ENCODE assay signal across 1 cellular context in genomic region chr19:42219812-42220750, GRCh38.
TF ChIP-seq lines count a peak whose summit lies in the region.

Gene ZNF526, plus strand, starts transcription at chr19:42220312. Its CDS starts 4,092 bp downstream, at chr19:42224404.

TF ChIP-seq in HepG2, 621 proteins besides CTCF, POLR2A, EP300 and RAD21 (continued from another document and continues in another):
- TF ChIP-seq ZMYM3 (CRISPR knock-in tag; IDR thresholded peaks at IDR 0.05) = no peak
- peak; percentile 92 for TF ChIP-seq RBFOX2 (IDR thresholded peaks at IDR 0.05; ENCODE audit: low read depth, low read length)
- TF ChIP-seq IKZF1 (IDR thresholded peaks at IDR 0.05) = no peak
- no peak for TF ChIP-seq NR2F6 (IDR thresholded peaks at IDR 0.05)
- peak; percentile 39; the same call in 1 of the 2 replicates for TF ChIP-seq NR2F6 (CRISPR knock-in tag; IDR thresholded peaks at IDR 0.05)
- peak; percentile 88 for TF ChIP-seq TBX2 (CRISPR knock-in tag; IDR thresholded peaks at IDR 0.05; ENCODE audit: borderline replicate concordance)
- no peak for TF ChIP-seq HIVEP1 (CRISPR knock-in tag; IDR thresholded peaks at IDR 0.05)
- no peak for TF ChIP-seq ZNF17 (CRISPR knock-in tag; IDR thresholded peaks at IDR 0.05)
- TF ChIP-seq, protein P1, sequence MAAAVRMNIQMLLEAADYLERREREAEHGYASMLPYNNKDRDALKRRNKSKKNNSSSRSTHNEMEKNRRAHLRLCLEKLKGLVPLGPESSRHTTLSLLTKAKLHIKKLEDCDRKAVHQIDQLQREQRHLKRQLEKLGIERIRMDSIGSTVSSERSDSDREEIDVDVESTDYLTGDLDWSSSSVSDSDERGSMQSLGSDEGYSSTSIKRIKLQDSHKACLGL (CRISPR knock-in tag; IDR thresholded peaks at IDR 0.05) = peak; percentile 83
- TF ChIP-seq HMGXB4 (CRISPR knock-in tag; IDR thresholded peaks at IDR 0.05; ENCODE audit: borderline replicate concordance in 1 of 2, low read depth in 1 of 2) = peak; percentile 82 to 87
- TF ChIP-seq, protein P2, sequence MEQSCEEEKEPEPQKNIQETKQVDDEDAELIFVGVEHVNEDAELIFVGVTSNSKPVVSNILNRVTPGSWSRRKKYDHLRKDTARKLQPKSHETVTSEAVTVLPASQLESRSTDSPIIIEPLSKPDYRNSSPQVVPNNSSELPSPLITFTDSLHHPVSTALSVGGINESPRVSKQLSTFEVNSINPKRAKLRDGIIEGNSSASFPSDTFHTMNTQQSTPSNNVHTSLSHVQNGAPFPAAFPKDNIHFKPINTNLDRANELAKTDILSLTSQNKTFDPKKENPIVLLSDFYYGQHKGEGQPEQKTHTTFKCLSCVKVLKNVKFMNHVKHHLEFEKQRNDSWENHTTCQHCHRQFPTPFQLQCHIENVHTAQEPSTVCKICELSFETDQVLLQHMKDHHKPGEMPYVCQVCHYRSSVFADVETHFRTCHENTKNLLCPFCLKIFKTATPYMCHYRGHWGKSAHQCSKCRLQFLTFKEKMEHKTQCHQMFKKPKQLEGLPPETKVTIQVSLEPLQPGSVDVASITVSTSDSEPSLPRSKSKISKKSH (CRISPR knock-in tag; IDR thresholded peaks at IDR 0.05; ENCODE audit: borderline replicate concordance) = peak; percentile 80; the same call in 1 of the 2 replicates
- TF ChIP-seq, protein P3, sequence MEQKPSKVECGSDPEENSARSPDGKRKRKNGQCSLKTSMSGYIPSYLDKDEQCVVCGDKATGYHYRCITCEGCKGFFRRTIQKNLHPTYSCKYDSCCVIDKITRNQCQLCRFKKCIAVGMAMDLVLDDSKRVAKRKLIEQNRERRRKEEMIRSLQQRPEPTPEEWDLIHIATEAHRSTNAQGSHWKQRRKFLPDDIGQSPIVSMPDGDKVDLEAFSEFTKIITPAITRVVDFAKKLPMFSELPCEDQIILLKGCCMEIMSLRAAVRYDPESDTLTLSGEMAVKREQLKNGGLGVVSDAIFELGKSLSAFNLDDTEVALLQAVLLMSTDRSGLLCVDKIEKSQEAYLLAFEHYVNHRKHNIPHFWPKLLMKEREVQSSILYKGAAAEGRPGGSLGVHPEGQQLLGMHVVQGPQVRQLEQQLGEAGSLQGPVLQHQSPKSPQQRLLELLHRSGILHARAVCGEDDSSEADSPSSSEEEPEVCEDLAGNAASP (CRISPR knock-in tag; IDR thresholded peaks at IDR 0.05; ENCODE audit: borderline replicate concordance) = peak; percentile 26; the same call in 1 of the 2 replicates
- TF ChIP-seq ZNF563 (CRISPR knock-in tag; IDR thresholded peaks at IDR 0.05) = peak; percentile 77
- TF ChIP-seq HNF1B (CRISPR knock-in tag; IDR thresholded peaks at IDR 0.05) = peak; percentile 85
- peak; percentile 79; the same call in 1 of the 2 replicates for TF ChIP-seq GMEB1 (CRISPR knock-in tag; IDR thresholded peaks at IDR 0.05; ENCODE audit: borderline replicate concordance)
- TF ChIP-seq SPEN (CRISPR knock-in tag; IDR thresholded peaks at IDR 0.05; ENCODE audit: low read depth) = peak; percentile 68
- peak; percentile 89 for TF ChIP-seq HDAC1 (CRISPR knock-in tag; IDR thresholded peaks at IDR 0.05)
- peak; percentile 70 for TF ChIP-seq ZGPAT (CRISPR knock-in tag; IDR thresholded peaks at IDR 0.05)
- TF ChIP-seq POLR2AphosphoS5 (IDR thresholded peaks at IDR 0.05; ENCODE audit: low read depth, low read length) = peak; percentile 96
- TF ChIP-seq SMARCC2 (IDR thresholded peaks at IDR 0.05) = no peak
- peak; percentile 96 for TF ChIP-seq ZBTB7B (CRISPR knock-in tag; IDR thresholded peaks at IDR 0.05)
- TF ChIP-seq SOX5 (CRISPR knock-in tag; IDR thresholded peaks at IDR 0.05; ENCODE audit: borderline replicate concordance) = peak; percentile 35; the same call in 1 of the 2 replicates
- TF ChIP-seq ZEB1 (IDR thresholded peaks at IDR 0.05; ENCODE audit: insufficient replicate concordance, low read depth) = no peak
- TF ChIP-seq PHF21A (CRISPR knock-in tag; IDR thresholded peaks at IDR 0.05) = peak; percentile 16; the same call in 1 of the 2 replicates
- TF ChIP-seq ZNF143 (CRISPR knock-in tag; IDR thresholded peaks at IDR 0.05) = peak; percentile 72
- TF ChIP-seq JARID2 (CRISPR knock-in tag; IDR thresholded peaks at IDR 0.05; ENCODE audit: insufficient replicate concordance) = no peak
- peak; percentile 47; the same call in 1 of the 2 replicates for TF ChIP-seq FOXA3 (CRISPR knock-in tag; IDR thresholded peaks at IDR 0.05)
- TF ChIP-seq ASH2L (IDR thresholded peaks at IDR 0.05; ENCODE audit: insufficient read length, low read depth, low read length) = peak; percentile 69
- TF ChIP-seq FOXK1 (CRISPR knock-in tag; IDR thresholded peaks at IDR 0.05; ENCODE audit: borderline replicate concordance, low read depth) = peak; percentile 85; the same call in 1 of the 2 replicates
- TF ChIP-seq ZBTB39 (CRISPR knock-in tag; IDR thresholded peaks at IDR 0.05) = no peak
- TF ChIP-seq, protein P4, sequence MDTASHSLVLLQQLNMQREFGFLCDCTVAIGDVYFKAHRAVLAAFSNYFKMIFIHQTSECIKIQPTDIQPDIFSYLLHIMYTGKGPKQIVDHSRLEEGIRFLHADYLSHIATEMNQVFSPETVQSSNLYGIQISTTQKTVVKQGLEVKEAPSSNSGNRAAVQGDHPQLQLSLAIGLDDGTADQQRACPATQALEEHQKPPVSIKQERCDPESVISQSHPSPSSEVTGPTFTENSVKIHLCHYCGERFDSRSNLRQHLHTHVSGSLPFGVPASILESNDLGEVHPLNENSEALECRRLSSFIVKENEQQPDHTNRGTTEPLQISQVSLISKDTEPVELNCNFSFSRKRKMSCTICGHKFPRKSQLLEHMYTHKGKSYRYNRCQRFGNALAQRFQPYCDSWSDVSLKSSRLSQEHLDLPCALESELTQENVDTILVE (CRISPR knock-in tag; IDR thresholded peaks at IDR 0.05) = peak; percentile 86
- TF ChIP-seq SP4 (CRISPR knock-in tag; IDR thresholded peaks at IDR 0.05) = peak; percentile 84
- peak; percentile 76 for TF ChIP-seq ZC3H13 (CRISPR knock-in tag; IDR thresholded peaks at IDR 0.05)
- no peak for TF ChIP-seq KLF13 (CRISPR knock-in tag; IDR thresholded peaks at IDR 0.05)
- TF ChIP-seq TAF15 (IDR thresholded peaks at IDR 0.05; ENCODE audit: low read depth, low read length, poor library complexity, severe bottlenecking) = no peak
- TF ChIP-seq ZNF256 (CRISPR knock-in tag; conservative IDR thresholded peaks at IDR 0.05) = 0 out of 2 replicates have a peak, but pooled peaks have one; percentile 18
- peak; percentile 80; the same call in 1 of the 2 replicates for TF ChIP-seq NFKB2 (CRISPR knock-in tag; IDR thresholded peaks at IDR 0.05; ENCODE audit: borderline replicate concordance)
- TF ChIP-seq PAXIP1 (CRISPR knock-in tag; conservative IDR thresholded peaks at IDR 0.05) = 0 out of 2 replicates have a peak, but pooled peaks have one; percentile 19
- 0 out of 2 replicates have a peak, but pooled peaks have one; percentile 56 for TF ChIP-seq MEF2D (CRISPR knock-in tag; IDR thresholded peaks at IDR 0.05)
- no peak for TF ChIP-seq ZNF207 (IDR thresholded peaks at IDR 0.05; ENCODE audit: borderline replicate concordance)
- TF ChIP-seq TOE1 (CRISPR knock-in tag; IDR thresholded peaks at IDR 0.05) = peak; percentile 76; the same call in 1 of the 2 replicates
- no peak for TF ChIP-seq ZNF530 (CRISPR knock-in tag; IDR thresholded peaks at IDR 0.05; ENCODE audit: low read depth)
- peak; percentile 55; the same call in 1 of the 2 replicates for TF ChIP-seq ZNF441 (CRISPR knock-in tag; IDR thresholded peaks at IDR 0.05; ENCODE audit: borderline replicate concordance)
- 0 out of 2 replicates have a peak, but pooled peaks have one; percentile 23 for TF ChIP-seq BCL6 (CRISPR knock-in tag; IDR thresholded peaks at IDR 0.05)
- no peak for TF ChIP-seq ZNF33A (CRISPR knock-in tag; IDR thresholded peaks at IDR 0.05; ENCODE audit: borderline replicate concordance)
- 0 out of 2 replicates have a peak, but pooled peaks have one; percentile 47 for TF ChIP-seq HMG20B (CRISPR knock-in tag; conservative IDR thresholded peaks at IDR 0.05)
